Comparison of ENCODE assay signal across 2 cellular contexts in the genomic region with DNA sequence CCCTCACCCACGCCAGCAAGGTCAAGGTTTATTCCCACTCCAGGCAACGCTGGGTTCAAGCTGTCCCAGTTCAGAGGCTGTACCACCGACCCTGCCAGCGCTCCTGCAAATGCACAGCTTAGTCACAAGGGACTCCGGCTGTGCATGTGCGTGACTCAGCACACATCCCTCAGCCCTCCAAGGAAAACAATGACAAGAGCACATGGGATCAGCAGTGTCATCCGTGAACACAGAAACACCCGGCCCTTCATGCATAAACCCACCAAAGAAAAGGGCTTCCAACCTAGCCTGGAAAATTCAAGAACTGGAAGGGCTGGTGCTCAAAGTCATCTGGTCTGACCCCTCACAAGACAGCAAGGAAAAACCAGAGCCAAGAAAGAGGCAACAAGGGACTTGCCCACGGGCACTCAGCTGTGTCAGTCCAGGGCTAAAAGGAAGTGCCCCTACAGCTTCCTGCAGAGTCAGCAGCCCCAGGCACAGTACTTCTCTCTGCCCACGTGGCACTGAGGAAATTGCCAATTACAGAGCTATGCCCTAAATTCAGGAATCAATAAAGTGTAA.
TF ChIP-seq lines count a peak whose summit lies in the region.

No MANE protein-coding gene starts in this region.

TF ChIP-seq in HCT116, 20 proteins besides CTCF, POLR2A, EP300 and RAD21 (continued from another document):
- TF ChIP-seq ZBTB33 (IDR thresholded peaks at IDR 0.05; ENCODE audit: extremely low read depth, insufficient replicate concordance, low read length) (no peak), ELF1 (IDR thresholded peaks at IDR 0.05; ENCODE audit: borderline replicate concordance, low read depth) (no peak), FOSL1 (IDR thresholded peaks at IDR 0.05; ENCODE audit: low read depth) (peak; percentile 66), JUND (IDR thresholded peaks at IDR 0.05) (peak; percentile 72), SIN3A (IDR thresholded peaks at IDR 0.05; ENCODE audit: low read depth) (peak; percentile 54; the same call in 1 of the 2 replicates), SP1 (IDR thresholded peaks at IDR 0.05; ENCODE audit: low read depth) (peak; percentile 70), SRF (IDR thresholded peaks at IDR 0.05; ENCODE audit: low read depth) (peak; percentile 16; the same call in 1 of the 2 replicates), EZH2 (IDR thresholded peaks at IDR 0.05) (no peak), YY1 (IDR thresholded peaks at IDR 0.05; ENCODE audit: extremely low read depth, insufficient replicate concordance, low read depth, low read length) (no peak)
- TF ChIP-seq, protein P1, sequence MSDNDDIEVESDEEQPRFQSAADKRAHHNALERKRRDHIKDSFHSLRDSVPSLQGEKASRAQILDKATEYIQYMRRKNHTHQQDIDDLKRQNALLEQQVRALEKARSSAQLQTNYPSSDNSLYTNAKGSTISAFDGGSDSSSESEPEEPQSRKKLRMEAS (IDR thresholded peaks at IDR 0.05), result peak; percentile 96
- TF ChIP-seq, protein P2, sequence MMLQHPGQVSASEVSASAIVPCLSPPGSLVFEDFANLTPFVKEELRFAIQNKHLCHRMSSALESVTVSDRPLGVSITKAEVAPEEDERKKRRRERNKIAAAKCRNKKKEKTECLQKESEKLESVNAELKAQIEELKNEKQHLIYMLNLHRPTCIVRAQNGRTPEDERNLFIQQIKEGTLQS (IDR thresholded peaks at IDR 0.05), result no peak

TF ChIP-seq in SK-N-SH, 30 proteins besides CTCF, POLR2A, EP300 and RAD21 (continued from another document):
- TF ChIP-seq, protein P3, sequence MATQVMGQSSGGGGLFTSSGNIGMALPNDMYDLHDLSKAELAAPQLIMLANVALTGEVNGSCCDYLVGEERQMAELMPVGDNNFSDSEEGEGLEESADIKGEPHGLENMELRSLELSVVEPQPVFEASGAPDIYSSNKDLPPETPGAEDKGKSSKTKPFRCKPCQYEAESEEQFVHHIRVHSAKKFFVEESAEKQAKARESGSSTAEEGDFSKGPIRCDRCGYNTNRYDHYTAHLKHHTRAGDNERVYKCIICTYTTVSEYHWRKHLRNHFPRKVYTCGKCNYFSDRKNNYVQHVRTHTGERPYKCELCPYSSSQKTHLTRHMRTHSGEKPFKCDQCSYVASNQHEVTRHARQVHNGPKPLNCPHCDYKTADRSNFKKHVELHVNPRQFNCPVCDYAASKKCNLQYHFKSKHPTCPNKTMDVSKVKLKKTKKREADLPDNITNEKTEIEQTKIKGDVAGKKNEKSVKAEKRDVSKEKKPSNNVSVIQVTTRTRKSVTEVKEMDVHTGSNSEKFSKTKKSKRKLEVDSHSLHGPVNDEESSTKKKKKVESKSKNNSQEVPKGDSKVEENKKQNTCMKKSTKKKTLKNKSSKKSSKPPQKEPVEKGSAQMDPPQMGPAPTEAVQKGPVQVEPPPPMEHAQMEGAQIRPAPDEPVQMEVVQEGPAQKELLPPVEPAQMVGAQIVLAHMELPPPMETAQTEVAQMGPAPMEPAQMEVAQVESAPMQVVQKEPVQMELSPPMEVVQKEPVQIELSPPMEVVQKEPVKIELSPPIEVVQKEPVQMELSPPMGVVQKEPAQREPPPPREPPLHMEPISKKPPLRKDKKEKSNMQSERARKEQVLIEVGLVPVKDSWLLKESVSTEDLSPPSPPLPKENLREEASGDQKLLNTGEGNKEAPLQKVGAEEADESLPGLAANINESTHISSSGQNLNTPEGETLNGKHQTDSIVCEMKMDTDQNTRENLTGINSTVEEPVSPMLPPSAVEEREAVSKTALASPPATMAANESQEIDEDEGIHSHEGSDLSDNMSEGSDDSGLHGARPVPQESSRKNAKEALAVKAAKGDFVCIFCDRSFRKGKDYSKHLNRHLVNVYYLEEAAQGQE (IDR thresholded peaks at IDR 0.05; ENCODE audit: low read depth, low read length), result no peak
- TF ChIP-seq GABPA (IDR thresholded peaks at IDR 0.05; ENCODE audit: low read depth), result peak; percentile 44; the same call in 1 of the 2 replicates
- no peak for TF ChIP-seq TEAD4 (IDR thresholded peaks at IDR 0.05; ENCODE audit: borderline replicate concordance, insufficient read depth)
- no peak for TF ChIP-seq ZBTB33 (IDR thresholded peaks at IDR 0.05; ENCODE audit: borderline replicate concordance, low read depth)
- TF ChIP-seq MEF2A (IDR thresholded peaks at IDR 0.05; ENCODE audit: borderline replicate concordance, low read depth), result no peak
- no peak for TF ChIP-seq ELF1 (IDR thresholded peaks at IDR 0.05)
- TF ChIP-seq RCOR1 (IDR thresholded peaks at IDR 0.05; ENCODE audit: low read length), result no peak
- TF ChIP-seq, protein P1 (IDR thresholded peaks at IDR 0.05; ENCODE audit: low read depth), result peak; percentile 94
- TF ChIP-seq YY1 (IDR thresholded peaks at IDR 0.05; ENCODE audit: low read depth), result no peak
- TF ChIP-seq POLR2AphosphoS5 (IDR thresholded peaks at IDR 0.05; ENCODE audit: low read depth, low read length), result no peak
- TF ChIP-seq FOXJ3 (CRISPR knock-in tag; IDR thresholded peaks at IDR 0.05), result no peak
- TF ChIP-seq, protein P4, sequence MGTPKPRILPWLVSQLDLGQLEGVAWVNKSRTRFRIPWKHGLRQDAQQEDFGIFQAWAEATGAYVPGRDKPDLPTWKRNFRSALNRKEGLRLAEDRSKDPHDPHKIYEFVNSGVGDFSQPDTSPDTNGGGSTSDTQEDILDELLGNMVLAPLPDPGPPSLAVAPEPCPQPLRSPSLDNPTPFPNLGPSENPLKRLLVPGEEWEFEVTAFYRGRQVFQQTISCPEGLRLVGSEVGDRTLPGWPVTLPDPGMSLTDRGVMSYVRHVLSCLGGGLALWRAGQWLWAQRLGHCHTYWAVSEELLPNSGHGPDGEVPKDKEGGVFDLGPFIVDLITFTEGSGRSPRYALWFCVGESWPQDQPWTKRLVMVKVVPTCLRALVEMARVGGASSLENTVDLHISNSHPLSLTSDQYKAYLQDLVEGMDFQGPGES (IDR thresholded peaks at IDR 0.05; ENCODE audit: low read depth, low read length), result no peak
- TF ChIP-seq SMC3 (IDR thresholded peaks at IDR 0.05; ENCODE audit: low read depth, low read length), result no peak
- peak; percentile 57 for TF ChIP-seq JUND (IDR thresholded peaks at IDR 0.05)
- 0 out of 2 replicates have a peak, but pooled peaks have one; percentile 18 for TF ChIP-seq PBX3 (IDR thresholded peaks at IDR 0.05)
- no peak for TF ChIP-seq FOXM1 (IDR thresholded peaks at IDR 0.05; ENCODE audit: low read depth)
- TF ChIP-seq FOSL2 (IDR thresholded peaks at IDR 0.05; ENCODE audit: borderline replicate concordance, low read depth), result peak; percentile 77
